ENCODE assay signal across 19 cellular contexts in genomic region chr2:160614391-160614790, GRCh38.
DNase-seq lines count a peak whose midpoint lies in the region; ATAC-seq and TF ChIP-seq lines count a peak whose summit lies in the region.
"Had no signal": no experiment of that assay in that cellular context is flagged by ENCODE, and none has a peak within 500 bp of the region (broad histone marks: within the 10 kb centered on the region; RNA-seq: fewer than 3 reads in every experiment).

No MANE protein-coding gene starts in this region.

- no peak overlapping the region for H3K4ac ChIP-seq in trophoblast cell (ENCODE audit: low read depth, low read length)

- H3K27ac ChIP-seq in trophoblast cell (ENCODE audit: low read depth, low read length) = peak overlapping the region; percentile 52
- no peak overlapping the region for H3K27ac ChIP-seq in neural progenitor cell
- H3K27ac ChIP-seq: C4-2B, SK-N-MC had no signal

- H3K4me1 Mint-ChIP-seq in neural progenitor cell = no peaks in the 10 kb centered on the region

- peak overlapping the region; percentile 59 for H3K18ac ChIP-seq in trophoblast cell (ENCODE audit: low read length)

- no peak overlapping the region for H4K12ac ChIP-seq in trophoblast cell (ENCODE audit: low read depth, low read length)

- H3K14ac ChIP-seq in trophoblast cell (ENCODE audit: low read length) = no peak overlapping the region

- H2BK5ac ChIP-seq in trophoblast cell (ENCODE audit: low read depth, low read length, poor library complexity) = peak overlapping the region; percentile 73

- intact Hi-C loops in posterior vena cava (cut with DNase I) = no loop called here

- H3K4me1 ChIP-seq in trophoblast cell (ENCODE audit: control insufficient read depth in 1 of 2, insufficient read depth in 2 of 2, low read length in 2 of 2) (peaks cover 2 to 3% of the 10 kb centered on the region in 2 experiments), neural progenitor cell (no peaks in the 10 kb centered on the region)
- H3K4me1 ChIP-seq: HAP-1 had no signal

- no peaks in the 10 kb centered on the region for H3K27me3 Mint-ChIP-seq in neural progenitor cell (ENCODE audit: insufficient read depth, low read depth)

- DNase-seq in HCEC 1CT (peak; percentile 30), fibroblast of the aortic adventitia (ENCODE audit: low read depth) (peak; percentile 34), trophoblast cell (no peak), neural progenitor cell (ENCODE audit: low spot score) (no peak), dermis blood vessel endothelial cell (no peak), posterior vena cava (ENCODE audit: low spot score) (no peak)
- DNase-seq: ACHN, DND-41, KBM-7, MV-4-11, NCI-H187, NCI-H2227 treated with DMSO at 0.1 percent for 48 hours, NCI-H510A treated with DMSO at 0.1 percent for 48 hours, NCI-H774, SHP77 had no signal

- H3K79me1 ChIP-seq in trophoblast cell (ENCODE audit: low read length) = peaks cover 2% of the 10 kb centered on the region

- H3K27me3 ChIP-seq in trophoblast cell (ENCODE audit: insufficient read depth, low read length) = no peaks in the 10 kb centered on the region
- H3K27me3 ChIP-seq in neural progenitor cell = no peaks in the 10 kb centered on the region

- H3K9ac ChIP-seq in trophoblast cell (ENCODE audit: low read length) (no peak overlapping the region), neural progenitor cell (no peak overlapping the region)

- peak overlapping the region; percentile 51 for H2BK120ac ChIP-seq in trophoblast cell (ENCODE audit: insufficient read depth, low read length, poor library complexity)

- H3K79me2 ChIP-seq in trophoblast cell (ENCODE audit: control insufficient read depth, insufficient read depth, low read length, poor library complexity) (no peaks in the 10 kb centered on the region), neural progenitor cell (ENCODE audit: low read depth) (no peaks in the 10 kb centered on the region)

- no peaks in the 10 kb centered on the region for H4K20me1 ChIP-seq in neural progenitor cell (ENCODE audit: low read depth)

- H3K9me3 ChIP-seq in trophoblast cell (ENCODE audit: insufficient read depth, low read depth, low read length) (no peaks in the 10 kb centered on the region), neural progenitor cell (ENCODE audit: low read depth) (no peaks in the 10 kb centered on the region)
- H3K9me3 ChIP-seq: HAP-1 had no signal

- peak overlapping the region; percentile 47 for H4K8ac ChIP-seq in trophoblast cell (ENCODE audit: low read depth, low read length)

- H3K4me3 Mint-ChIP-seq in neural progenitor cell = no peak overlapping the region

- H3K36me3 Mint-ChIP-seq in neural progenitor cell = peaks cover 2% of the 10 kb centered on the region

- H3K4me2 ChIP-seq in trophoblast cell (ENCODE audit: low read length) (no peak overlapping the region), neural progenitor cell (no peak overlapping the region)

- no peak overlapping the region for H3K23ac ChIP-seq in trophoblast cell (ENCODE audit: low read length)

- H2BK12ac ChIP-seq in trophoblast cell (ENCODE audit: low read length) = peak overlapping the region; percentile 80

- no peak overlapping the region for H3K4me3 ChIP-seq in fibroblast of the aortic adventitia (ENCODE audit: low read depth, low read length)
- H3K4me3 ChIP-seq in trophoblast cell (ENCODE audit: low read depth, low read length) = no peak overlapping the region
- H3K4me3 ChIP-seq in neural progenitor cell = no peak overlapping the region
- H3K4me3 ChIP-seq: HAP-1, SK-N-MC had no signal

- no peaks in the 10 kb centered on the region for H3F3A ChIP-seq in neural progenitor cell (ENCODE audit: low read depth)

- H4K91ac ChIP-seq in trophoblast cell (ENCODE audit: low read depth, low read length) = peak overlapping the region; percentile 80

- H3K9me3 Mint-ChIP-seq in neural progenitor cell = peaks cover 4% of the 10 kb centered on the region

- H3K27ac Mint-ChIP-seq in neural progenitor cell = no peak overlapping the region

- H2AK5ac ChIP-seq in trophoblast cell (ENCODE audit: low read length) = peak overlapping the region; percentile 54

- H2AFZ ChIP-seq in trophoblast cell (ENCODE audit: insufficient read depth, low read length, poor library complexity) (no peak overlapping the region), neural progenitor cell (replicated peaks) (no peak overlapping the region)

- ATAC-seq in SK-N-SH treated with all-trans-retinoic acid at 6 μM for 48 hours = peak; percentile 88

- TF ChIP-seq CTCF in fibroblast of the aortic adventitia (IDR thresholded peaks at IDR 0.05; ENCODE audit: insufficient read depth, low read length) = no peak
- no peak for TF ChIP-seq CTCF in neural progenitor cell (IDR thresholded peaks at IDR 0.05)

- H3K36me3 ChIP-seq in trophoblast cell (ENCODE audit: control insufficient read depth in 1 of 2, insufficient read depth in 2 of 2, low read length in 2 of 2) (no peaks in the 10 kb centered on the region), neural progenitor cell (no peaks in the 10 kb centered on the region)
- H3K36me3 ChIP-seq: HAP-1 had no signal

TF ChIP-seq in SK-N-SH treated with all-trans-retinoic acid at 6 μM for 48 hours, 23 proteins besides CTCF, POLR2A, EP300 and RAD21:
- TF ChIP-seq PATZ1 (CRISPR knock-in tag; IDR thresholded peaks at IDR 0.05; ENCODE audit: borderline replicate concordance) = no peak
- peak; percentile 40; the same call in 1 of the 2 replicates for TF ChIP-seq ISL1 (CRISPR knock-in tag; IDR thresholded peaks at IDR 0.05)
- TF ChIP-seq GLIS3 (CRISPR knock-in tag; IDR thresholded peaks at IDR 0.05) = no peak
- no peak for TF ChIP-seq POU6F1 (CRISPR knock-in tag; IDR thresholded peaks at IDR 0.05; ENCODE audit: borderline replicate concordance, low read depth)
- peak; percentile 80; the same call in 1 of the 2 replicates for TF ChIP-seq ZC3H10 (CRISPR knock-in tag; IDR thresholded peaks at IDR 0.05)

Comparison
In these comparisons a context has a peak if more than half of its experiments do, and no peak if none do; other contexts are left out.
1. DNase-seq: peak in HCEC 1CT (single experiment) and fibroblast of the aortic adventitia (single experiment); none in trophoblast cell (0 of 2), neural progenitor cell (single experiment), dermis blood vessel endothelial cell (single experiment) and posterior vena cava (single experiment).